Comparison of ENCODE assay signal across 14 cellular contexts in genomic region chr10:15789793-15790525, GRCh38.
DNase-seq lines count a peak whose midpoint lies in the region; ATAC-seq and TF ChIP-seq lines count a peak whose summit lies in the region.
"Had no signal": no experiment of that assay in that cellular context is flagged by ENCODE, and none has a peak within 500 bp of the region (broad histone marks: within the 10 kb centered on the region; RNA-seq: fewer than 3 reads in every experiment).

No MANE protein-coding gene starts in this region.

- in situ Hi-C loops in astrocyte of the cerebellum (cut with HindIII; ENCODE audit: low sequenced_read_pairs), result no loop called here

- H3K36me3 ChIP-seq in tibial artery (peaks cover 0 to 12% (median 8%) of the 10 kb centered on the region in 3 donors), lower lobe of right lung (peaks cover 54% of the 10 kb centered on the region)
- H3K36me3 ChIP-seq in CD4-positive, alpha-beta memory T cell (ENCODE audit: insufficient read depth, low read length), result peaks cover 28% of the 10 kb centered on the region

- no peak for DNase-seq in activated CD8-positive, alpha-beta T cell treated with anti-CD3 and anti-CD28 coated beads for 36 hours
- no peak for DNase-seq in activated CD8-positive, alpha-beta T cell treated with anti-CD3 and anti-CD28 coated beads, Interleukin-2, amount 10 ng/mL, durations not matched to agents 7 days and 5 days
- DNase-seq in astrocyte of the cerebellum (ENCODE audit: low read depth) (peak; percentile 65), hepatic stellate cell (ENCODE audit: low spot score) (peak; percentile 8), tibial artery (no peak), lower lobe of right lung (no peak), SW 1271 (lab: John Stamatoyannopoulos, UW) (no peak)
- DNase-seq in CD4-positive, alpha-beta memory T cell, result no peak
- DNase-seq: 8988T; activated T-cell treated with anti-CD3 and anti-CD28 coated beads, Interleukin-2, amount 50 U/mL, for 1 hour; NCI-H2107; PC-9 had no signal

- H3K4me1 Mint-ChIP-seq in activated CD8-positive, alpha-beta T cell treated with anti-CD3 and anti-CD28 coated beads for 36 hours (ENCODE audit: low read depth), result peaks cover 5% of the 10 kb centered on the region
- no peaks in the 10 kb centered on the region for H3K4me1 Mint-ChIP-seq in activated CD8-positive, alpha-beta T cell treated with anti-CD3 and anti-CD28 coated beads, Interleukin-2, amount 10 ng/mL, durations not matched to agents 7 days and 5 days (ENCODE audit: low read depth)
- peaks cover 0 to 2% (median under 1%) of the 10 kb centered on the region in 4 donors for H3K4me1 Mint-ChIP-seq in CD4-positive, alpha-beta memory T cell
- H3K4me1 Mint-ChIP-seq: memory B cell had no signal

- no peak for TF ChIP-seq CTCF in activated CD8-positive, alpha-beta T cell treated with anti-CD3 and anti-CD28 coated beads for 36 hours (IDR thresholded peaks at IDR 0.05)
- TF ChIP-seq CTCF in astrocyte of the cerebellum (IDR thresholded peaks at IDR 0.05; ENCODE audit: low read depth, low read length, missing control alignments) (no peak), tibial artery (IDR thresholded peaks at IDR 0.05) (no peak), lower lobe of right lung (IDR thresholded peaks at IDR 0.05) (no peak)

- H3K4me3 ChIP-seq in astrocyte of the cerebellum (ENCODE audit: low read depth, low read length) (no peak overlapping the region), tibial artery (no peak overlapping the region), lower lobe of right lung (no peak overlapping the region)
- no peak overlapping the region for H3K4me3 ChIP-seq in CD4-positive, alpha-beta memory T cell (ENCODE audit: low read length in 2 of 2)
- H3K4me3 ChIP-seq: PC-9 had no signal

- intact Hi-C loops in activated CD8-positive, alpha-beta T cell treated with anti-CD3 and anti-CD28 coated beads for 36 hours (cut with micrococcal nuclease), result no loop called here
- intact Hi-C loops in tibial artery (cut with DNase I; ENCODE audit: low total_unique reads) (no loop called here), lower lobe of right lung (cut with DNase I) (no loop called here)
- intact Hi-C loops in CD4-positive, alpha-beta memory T cell (cut with micrococcal nuclease), result no loop called here

- peaks cover 35% of the 10 kb centered on the region for H3K36me3 Mint-ChIP-seq in activated CD8-positive, alpha-beta T cell treated with anti-CD3 and anti-CD28 coated beads for 36 hours (ENCODE audit: low read depth)
- H3K36me3 Mint-ChIP-seq in activated CD8-positive, alpha-beta T cell treated with anti-CD3 and anti-CD28 coated beads, Interleukin-2, amount 10 ng/mL, durations not matched to agents 7 days and 5 days (ENCODE audit: low read depth), result peaks cover 31% of the 10 kb centered on the region
- H3K36me3 Mint-ChIP-seq in CD4-positive, alpha-beta memory T cell, result peaks cover 72 to 74% of the 10 kb centered on the region in 2 donors

- no peaks in the 10 kb centered on the region for H3K9me3 ChIP-seq in tibial artery
- H3K9me3 ChIP-seq in lower lobe of right lung, result no peaks in the 10 kb centered on the region
- no peaks in the 10 kb centered on the region for H3K9me3 ChIP-seq in CD4-positive, alpha-beta memory T cell (ENCODE audit: control insufficient read depth in 1 of 2, low read length in 2 of 2)

- H3K9me3 Mint-ChIP-seq in activated CD8-positive, alpha-beta T cell treated with anti-CD3 and anti-CD28 coated beads for 36 hours, result no peaks in the 10 kb centered on the region
- H3K9me3 Mint-ChIP-seq in activated CD8-positive, alpha-beta T cell treated with anti-CD3 and anti-CD28 coated beads, Interleukin-2, amount 10 ng/mL, durations not matched to agents 7 days and 5 days (ENCODE audit: insufficient read depth), result no peaks in the 10 kb centered on the region
- H3K9me3 Mint-ChIP-seq in CD4-positive, alpha-beta memory T cell, result no peaks in the 10 kb centered on the region
- H3K9me3 Mint-ChIP-seq: IgD-negative memory B cell, memory B cell had no signal

- H3K27me3 Mint-ChIP-seq in activated CD8-positive, alpha-beta T cell treated with anti-CD3 and anti-CD28 coated beads for 36 hours, result no peaks in the 10 kb centered on the region
- H3K27me3 Mint-ChIP-seq in activated CD8-positive, alpha-beta T cell treated with anti-CD3 and anti-CD28 coated beads, Interleukin-2, amount 10 ng/mL, durations not matched to agents 7 days and 5 days (ENCODE audit: low read depth), result no peaks in the 10 kb centered on the region
- no peaks in the 10 kb centered on the region for H3K27me3 Mint-ChIP-seq in CD4-positive, alpha-beta memory T cell
- H3K27me3 Mint-ChIP-seq: IgD-negative memory B cell, memory B cell had no signal

- CTCF ChIA-PET in activated CD8-positive, alpha-beta T cell treated with anti-CD3 and anti-CD28 coated beads for 36 hours (lab: Charles Lee), result no interaction called here
- CTCF ChIA-PET in activated CD8-positive, alpha-beta T cell treated with anti-CD3 and anti-CD28 coated beads, Interleukin-2, amount 10 ng/mL, durations not matched to agents 7 days and 5 days (lab: Charles Lee), result no interaction called here
- CTCF ChIA-PET in CD4-positive, alpha-beta memory T cell (lab: Charles Lee; ENCODE audit: partially characterized antibody), result no interaction called here

- no peak overlapping the region for H3K4me3 Mint-ChIP-seq in activated CD8-positive, alpha-beta T cell treated with anti-CD3 and anti-CD28 coated beads for 36 hours
- no peak overlapping the region for H3K4me3 Mint-ChIP-seq in activated CD8-positive, alpha-beta T cell treated with anti-CD3 and anti-CD28 coated beads, Interleukin-2, amount 10 ng/mL, durations not matched to agents 7 days and 5 days
- no peak overlapping the region for H3K4me3 Mint-ChIP-seq in CD4-positive, alpha-beta memory T cell
- H3K4me3 Mint-ChIP-seq: memory B cell had no signal

- peak overlapping the region; percentile 56 to 74 for H3K27ac ChIP-seq in tibial artery
- H3K27ac ChIP-seq in lower lobe of right lung, result no peak overlapping the region
- H3K27ac ChIP-seq in CD4-positive, alpha-beta memory T cell (ENCODE audit: low read depth, low read length), result no peak overlapping the region
- H3K27ac ChIP-seq: PC-9 had no signal

- no peak for ATAC-seq in activated CD8-positive, alpha-beta T cell treated with anti-CD3 and anti-CD28 coated beads for 36 hours
- no peak for ATAC-seq in activated CD8-positive, alpha-beta T cell treated with anti-CD3 and anti-CD28 coated beads, Interleukin-2, amount 10 ng/mL, durations not matched to agents 7 days and 5 days
- no peak for ATAC-seq in lower lobe of right lung

- POLR2A ChIA-PET in activated CD8-positive, alpha-beta T cell treated with anti-CD3 and anti-CD28 coated beads for 36 hours (lab: Charles Lee), result no interaction called here
- POLR2A ChIA-PET in activated CD8-positive, alpha-beta T cell treated with anti-CD3 and anti-CD28 coated beads, Interleukin-2, amount 10 ng/mL, durations not matched to agents 7 days and 5 days (lab: Charles Lee), result no interaction called here
- POLR2A ChIA-PET in CD4-positive, alpha-beta memory T cell (lab: Charles Lee; ENCODE audit: partially characterized antibody), result no interaction called here

- H3K27me3 ChIP-seq in tibial artery (no peaks in the 10 kb centered on the region), lower lobe of right lung (ENCODE audit: low read depth) (no peaks in the 10 kb centered on the region)
- H3K27me3 ChIP-seq in CD4-positive, alpha-beta memory T cell (ENCODE audit: insufficient read depth, low read length), result no peaks in the 10 kb centered on the region

- peaks cover 0 to 70% (median 19%) of the 10 kb centered on the region in 4 donors for H3K4me1 ChIP-seq in tibial artery
- peaks cover 7% of the 10 kb centered on the region for H3K4me1 ChIP-seq in lower lobe of right lung
- no peaks in the 10 kb centered on the region for H3K4me1 ChIP-seq in CD4-positive, alpha-beta memory T cell (ENCODE audit: insufficient read depth, low read length)

- H3K27ac Mint-ChIP-seq in activated CD8-positive, alpha-beta T cell treated with anti-CD3 and anti-CD28 coated beads for 36 hours, result peak overlapping the region; percentile 34
- H3K27ac Mint-ChIP-seq in activated CD8-positive, alpha-beta T cell treated with anti-CD3 and anti-CD28 coated beads, Interleukin-2, amount 10 ng/mL, durations not matched to agents 7 days and 5 days, result no peak overlapping the region
- no peak overlapping the region for H3K27ac Mint-ChIP-seq in CD4-positive, alpha-beta memory T cell
- H3K27ac Mint-ChIP-seq: IgD-negative memory B cell, memory B cell had no signal

Comparison
In these comparisons a context has a peak if more than half of its experiments do, and no peak if none do; other contexts are left out.
1. DNase-seq: peak in astrocyte of the cerebellum (single experiment) and hepatic stellate cell (single experiment); none in activated CD8-positive, alpha-beta T cell treated with anti-CD3 and anti-CD28 coated beads for 36 hours (single experiment), activated CD8-positive, alpha-beta T cell treated with anti-CD3 and anti-CD28 coated beads, Interleukin-2, amount 10 ng/mL, durations not matched to agents 7 days and 5 days (single experiment), tibial artery (0 of 2), lower lobe of right lung (single experiment), SW 1271 (0 of 2) and CD4-positive, alpha-beta memory T cell (0 of 5).
2. H3K27ac ChIP-seq: peak in tibial artery (2 of 2); none in lower lobe of right lung (single experiment) and CD4-positive, alpha-beta memory T cell (single experiment).